21 cellular contexts compared by ENCODE assay signal in the genomic region with DNA sequence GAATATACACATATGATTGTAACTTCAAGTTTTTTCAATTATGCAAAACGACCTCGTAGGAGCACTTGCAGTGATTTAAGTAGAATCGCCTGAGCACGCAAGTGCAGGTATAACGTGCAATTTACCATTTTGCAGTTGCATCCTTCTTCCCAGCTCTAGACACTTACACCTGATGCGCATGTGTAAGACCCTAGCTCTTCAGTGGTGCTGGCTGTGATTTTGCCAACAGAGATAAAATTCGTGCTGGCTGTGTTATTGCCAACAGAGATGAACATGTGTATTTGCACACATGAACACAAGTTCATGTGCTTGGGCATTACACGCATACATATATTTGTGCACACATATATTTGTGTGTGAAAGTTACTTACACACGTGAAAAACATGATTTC. TPM values are rescaled to one million over a fixed set of nuclear protein-coding genes. Genes with fewer than 3 reads are reported as not detected.
DNase-seq lines count a peak whose midpoint lies in the region; ATAC-seq, FAIRE-seq and TF ChIP-seq lines count a peak whose summit lies in the region.
"Had no signal": no experiment of that assay in that cellular context is flagged by ENCODE, and none has a peak within 500 bp of the region (broad histone marks: within the 10 kb centered on the region; RNA-seq: fewer than 3 reads in every experiment).

No MANE protein-coding gene starts in this region.

- peaks cover 8% of the 10 kb centered on the region for H3K36me3 Mint-ChIP-seq in activated CD8-positive, alpha-beta memory T cell treated with anti-CD3 and anti-CD28 coated beads, Interleukin-2, amount 10 ng/mL, durations not matched to agents 7 days and 5 days
- no peaks in the 10 kb centered on the region for H3K36me3 Mint-ChIP-seq in activated naive CD8-positive, alpha-beta T cell treated with anti-CD3 and anti-CD28 coated beads, Interleukin-2, amount 10 ng/mL, durations not matched to agents 7 days and 5 days
- H3K36me3 Mint-ChIP-seq in nephron (ENCODE audit: low read depth) = no peaks in the 10 kb centered on the region
- H3K36me3 Mint-ChIP-seq: CD8-positive, alpha-beta memory T cell; immature natural killer cell had no signal

- H3K27me3 Mint-ChIP-seq in activated CD8-positive, alpha-beta memory T cell treated with anti-CD3 and anti-CD28 coated beads, Interleukin-2, amount 10 ng/mL, durations not matched to agents 7 days and 5 days = peaks cover 87% of the 10 kb centered on the region
- peaks cover 82% of the 10 kb centered on the region for H3K27me3 Mint-ChIP-seq in activated naive CD8-positive, alpha-beta T cell treated with anti-CD3 and anti-CD28 coated beads, Interleukin-2, amount 10 ng/mL, durations not matched to agents 7 days and 5 days
- H3K27me3 Mint-ChIP-seq in nephron (ENCODE audit: low read depth) = peaks cover 96% of the 10 kb centered on the region

- peaks cover 0 to 45% of the 10 kb centered on the region in 2 donors for H3K4me1 ChIP-seq in right atrium auricular region

- no peak for DNase-seq in activated CD8-positive, alpha-beta memory T cell treated with anti-CD3 and anti-CD28 coated beads, Interleukin-2, amount 10 ng/mL, durations not matched to agents 7 days and 5 days
- DNase-seq in activated CD8-positive, alpha-beta memory T cell treated with anti-CD3 and anti-CD28 coated beads for 24 hours = no peak
- DNase-seq in HTR-8/SVneo (ENCODE audit: insufficient read length, low spot score) (no peak), right atrium auricular region (ENCODE audit: low spot score) (no peak)
- no peak for DNase-seq in activated naive CD8-positive, alpha-beta T cell treated with anti-CD3 and anti-CD28 coated beads, Interleukin-2, amount 10 ng/mL, durations not matched to agents 7 days and 5 days
- DNase-seq: activated effector memory CD4-positive, alpha-beta T cell treated with anti-CD3 and anti-CD28 coated beads, Interleukin-2, amount 50 U/mL, for 16 hours; CD8-positive, alpha-beta memory T cell; immature natural killer cell; NCI-H1048; NCI-H2107; SHP77; sigmoid colon; stimulated activated naive CD4-positive, alpha-beta T cell had no signal

- POLR2A ChIA-PET in activated naive CD8-positive, alpha-beta T cell treated with anti-CD3 and anti-CD28 coated beads, Interleukin-2, amount 10 ng/mL, durations not matched to agents 7 days and 5 days (lab: Charles Lee) = no interaction called here

- peaks cover 12% of the 10 kb centered on the region for H3K4me1 Mint-ChIP-seq in activated CD8-positive, alpha-beta memory T cell treated with anti-CD3 and anti-CD28 coated beads, Interleukin-2, amount 10 ng/mL, durations not matched to agents 7 days and 5 days
- peaks cover 15% of the 10 kb centered on the region for H3K4me1 Mint-ChIP-seq in activated naive CD8-positive, alpha-beta T cell treated with anti-CD3 and anti-CD28 coated beads, Interleukin-2, amount 10 ng/mL, durations not matched to agents 7 days and 5 days
- peaks cover 22% of the 10 kb centered on the region for H3K4me1 Mint-ChIP-seq in nephron

- H3K27ac ChIP-seq in right atrium auricular region = no peak overlapping the region
- H3K27ac ChIP-seq: ascending aorta, sigmoid colon, tibial artery had no signal

- no peaks in the 10 kb centered on the region for H3K9me3 ChIP-seq in right atrium auricular region
- H3K9me3 ChIP-seq: ascending aorta, sigmoid colon, tibial artery had no signal

- H3K4me3 ChIP-seq in right atrium auricular region = no peak overlapping the region
- H3K4me3 ChIP-seq: ascending aorta, sigmoid colon, tibial artery had no signal

- FAIRE-seq in HTR-8/SVneo (lab: Jason Lieb, UNC) = peak; percentile 4
- FAIRE-seq: endometrium had no signal

- no peak for ATAC-seq in activated CD8-positive, alpha-beta memory T cell treated with anti-CD3 and anti-CD28 coated beads, Interleukin-2, amount 10 ng/mL, durations not matched to agents 7 days and 5 days
- ATAC-seq in activated naive CD8-positive, alpha-beta T cell treated with anti-CD3 and anti-CD28 coated beads, Interleukin-2, amount 10 ng/mL, durations not matched to agents 7 days and 5 days (ENCODE audit: low read depth) = no peak
- no peak for ATAC-seq in GM19023 (IDR thresholded peaks at IDR 0.05; ENCODE audit: unreplicated experiment)
- ATAC-seq in HG03432 (IDR thresholded peaks at IDR 0.05; ENCODE audit: unreplicated experiment) = no peak

- CTCF ChIA-PET in activated CD8-positive, alpha-beta memory T cell treated with anti-CD3 and anti-CD28 coated beads, Interleukin-2, amount 10 ng/mL, durations not matched to agents 7 days and 5 days (lab: Charles Lee) = no interaction called here

- H3K27ac Mint-ChIP-seq in activated CD8-positive, alpha-beta memory T cell treated with anti-CD3 and anti-CD28 coated beads, Interleukin-2, amount 10 ng/mL, durations not matched to agents 7 days and 5 days = peak overlapping the region; percentile 47
- peak overlapping the region; percentile 46 for H3K27ac Mint-ChIP-seq in activated naive CD8-positive, alpha-beta T cell treated with anti-CD3 and anti-CD28 coated beads, Interleukin-2, amount 10 ng/mL, durations not matched to agents 7 days and 5 days
- H3K27ac Mint-ChIP-seq in nephron = no peak overlapping the region
- H3K27ac Mint-ChIP-seq: immature natural killer cell had no signal

- peaks cover 49 to 88% of the 10 kb centered on the region in 2 donors for H3K27me3 ChIP-seq in right atrium auricular region

- H3K9me3 Mint-ChIP-seq in activated CD8-positive, alpha-beta memory T cell treated with anti-CD3 and anti-CD28 coated beads, Interleukin-2, amount 10 ng/mL, durations not matched to agents 7 days and 5 days (ENCODE audit: low read depth) = no peaks in the 10 kb centered on the region
- H3K9me3 Mint-ChIP-seq in activated naive CD8-positive, alpha-beta T cell treated with anti-CD3 and anti-CD28 coated beads, Interleukin-2, amount 10 ng/mL, durations not matched to agents 7 days and 5 days = peaks cover 1% of the 10 kb centered on the region
- H3K9me3 Mint-ChIP-seq in nephron = no peaks in the 10 kb centered on the region
- H3K9me3 Mint-ChIP-seq: CD8-positive, alpha-beta memory T cell had no signal

- TF ChIP-seq CTCF in nephron (IDR thresholded peaks at IDR 0.05; ENCODE audit: unreplicated experiment in 3 of 3) = no peak
- TF ChIP-seq CTCF in right atrium auricular region (IDR thresholded peaks at IDR 0.05) = no peak

- no peaks in the 10 kb centered on the region for H3K36me3 ChIP-seq in right atrium auricular region
- H3K36me3 ChIP-seq: ascending aorta, sigmoid colon, tibial artery had no signal

- no peak overlapping the region for H3K4me3 Mint-ChIP-seq in activated CD8-positive, alpha-beta memory T cell treated with anti-CD3 and anti-CD28 coated beads, Interleukin-2, amount 10 ng/mL, durations not matched to agents 7 days and 5 days
- peak overlapping the region; percentile 30 for H3K4me3 Mint-ChIP-seq in activated naive CD8-positive, alpha-beta T cell treated with anti-CD3 and anti-CD28 coated beads, Interleukin-2, amount 10 ng/mL, durations not matched to agents 7 days and 5 days
- peak overlapping the region; percentile 2 to 42 (median 22) for H3K4me3 Mint-ChIP-seq in nephron

RNA-seq across cellular contexts. Expression of gene LHX2, which starts 1.7 kb away (rescaled TPM):
- not detected for total RNA-seq in activated CD8-positive, alpha-beta memory T cell treated with anti-CD3 and anti-CD28 coated beads, Interleukin-2, amount 10 ng/mL, durations not matched to agents 7 days and 5 days
- not detected for total RNA-seq in activated naive CD8-positive, alpha-beta T cell treated with anti-CD3 and anti-CD28 coated beads, Interleukin-2, amount 10 ng/mL, durations not matched to agents 7 days and 5 days
- total RNA-seq in right atrium auricular region = under 1 TPM in 1 of 2 donors, not detected in 1; 0.31 TPM
- total RNA-seq: ascending aorta; CD8-positive, alpha-beta memory T cell; OCI-LY7; osteocyte had no signal

Comparison
In these comparisons a context has a peak if more than half of its experiments do, and no peak if none do; other contexts are left out.
1. H3K27ac Mint-ChIP-seq: peak in activated CD8-positive, alpha-beta memory T cell treated with anti-CD3 and anti-CD28 coated beads, Interleukin-2, amount 10 ng/mL, durations not matched to agents 7 days and 5 days (single experiment) and activated naive CD8-positive, alpha-beta T cell treated with anti-CD3 and anti-CD28 coated beads, Interleukin-2, amount 10 ng/mL, durations not matched to agents 7 days and 5 days (single experiment); none in nephron (0 of 3).